17 cellular contexts compared by ENCODE assay signal in genomic region chr9:17987174-17987573, GRCh38.
DNase-seq lines count a peak whose midpoint lies in the region; ATAC-seq, FAIRE-seq and TF ChIP-seq lines count a peak whose summit lies in the region.
"Had no signal": no experiment of that assay in that cellular context is flagged by ENCODE, and none has a peak within 500 bp of the region (broad histone marks: within the 10 kb centered on the region; RNA-seq: fewer than 3 reads in every experiment).

No MANE protein-coding gene starts in this region.

- H3K27me3 ChIP-seq in pancreas = no peaks in the 10 kb centered on the region
- H3K27me3 ChIP-seq: BLaER1 had no signal

- WGBS in pancreas, 2 donors = 49 to 51% methylated on average over 5 of the region's 5 CpGs

- H3K4me3 ChIP-seq in pancreas = no peak overlapping the region
- H3K4me3 ChIP-seq: BLaER1, GM12878, GM23338 had no signal

- no peaks in the 10 kb centered on the region for H3K9me3 ChIP-seq in pancreas
- H3K9me3 ChIP-seq: BLaER1 had no signal

- TF ChIP-seq CTCF in pancreas (IDR thresholded peaks at IDR 0.05) = no peak

- FAIRE-seq in pancreas (lab: Jason Lieb, UNC) = no peak
- FAIRE-seq: GM12878, H54 had no signal

- ATAC-seq in left colon (peak; percentile 82), pancreas (no peak), GM18502 (IDR thresholded peaks at IDR 0.05; ENCODE audit: poor library complexity, unreplicated experiment) (no peak)
- no peak for ATAC-seq in activated CD4-positive, CD25-positive, alpha-beta regulatory T cell treated with anti-CD3 and anti-CD28 coated beads, Interleukin-2, amount 50 U/mL, for 24 hours
- ATAC-seq: GM12878, GM23338 had no signal

- H3K4me1 ChIP-seq in pancreas = no peaks in the 10 kb centered on the region
- H3K4me1 ChIP-seq: BLaER1 had no signal

- H3K27ac ChIP-seq in pancreas = no peak overlapping the region
- H3K27ac ChIP-seq: BLaER1 had no signal

- intact Hi-C loops in left colon (cut with DNase I, micrococcal nuclease) = no loop called here
- intact Hi-C loops in pancreas (cut with DNase I) = no loop called here

- H3K36me3 ChIP-seq in pancreas = no peaks in the 10 kb centered on the region
- H3K36me3 ChIP-seq: BLaER1 had no signal

- DNase-seq in NCI-H2171 treated with DMSO at 0.1 percent for 48 hours (lab: John Stamatoyannopoulos, UW) = peak; percentile 41
- DNase-seq in NCI-H2171 (lab: John Stamatoyannopoulos, UW) = no peak
- peak; percentile 56 for DNase-seq in NCI-H82 (lab: John Stamatoyannopoulos, UW)
- DNase-seq in left colon = no peak
- DNase-seq in pancreas = no peak
- DNase-seq: 8988T; CD4-positive, alpha-beta memory T cell; DMS53; DND-41; EL; HCEC 1CT had no signal

Comparison
In these comparisons a context has a peak if more than half of its experiments do, and no peak if none do; other contexts are left out.
1. DNase-seq: peak in NCI-H2171 treated with DMSO at 0.1 percent for 48 hours (single experiment) and NCI-H82 (single experiment); none in NCI-H2171 (single experiment), left colon (0 of 2) and pancreas (0 of 6).